ENCODE assay signal across 8 cellular contexts in genomic region chr6:109441069-109441816, GRCh38. TPM values are rescaled to one million over a fixed set of nuclear protein-coding genes. Genes with fewer than 3 reads are reported as not detected.
DNase-seq lines count a peak whose midpoint lies in the region; ATAC-seq and TF ChIP-seq lines count a peak whose summit lies in the region.

No MANE protein-coding gene starts in this region.

- ATAC-seq in HG02884 (IDR thresholded peaks at IDR 0.05; ENCODE audit: unreplicated experiment) = peak; percentile 19
- peak; percentile 48 to 52 for ATAC-seq in natural killer cell treated with Interleukin-12 subunit alpha and Interleukin-12 subunit beta and Interleukin-15 and Interleukin-18, amount 100 ng/mL, for 72 hours

- no peaks in the 10 kb centered on the region for H3K27me3 Mint-ChIP-seq in natural killer cell treated with Interleukin-12 subunit alpha and Interleukin-12 subunit beta and Interleukin-15 and Interleukin-18, amount 100 ng/mL, for 72 hours

- H3K36me3 Mint-ChIP-seq in natural killer cell treated with Interleukin-12 subunit alpha and Interleukin-12 subunit beta and Interleukin-15 and Interleukin-18, amount 100 ng/mL, for 72 hours = no peaks in the 10 kb centered on the region

- peaks cover 18 to 33% (median 28%) of the 10 kb centered on the region in 4 donors for H3K4me1 ChIP-seq in esophagus muscularis mucosa

- H3K27me3 ChIP-seq in esophagus muscularis mucosa = no peaks in the 10 kb centered on the region

- H3K4me3 ChIP-seq in GM12875 (ENCODE audit: low read depth, low read length) (peak overlapping the region; percentile 96), esophagus muscularis mucosa (peak overlapping the region; percentile 76 to 94 (median 86))

- TF ChIP-seq CTCF in GM12875 (IDR thresholded peaks at IDR 0.05; ENCODE audit: borderline replicate concordance, insufficient read depth, low read depth, low read length) (no peak), esophagus muscularis mucosa (IDR thresholded peaks at IDR 0.05) (peak in 2 of 3 experiments; percentile 5 to 37)

- peaks cover 14 to 19% of the 10 kb centered on the region in 2 donors for H3K4me1 Mint-ChIP-seq in natural killer cell treated with Interleukin-12 subunit alpha and Interleukin-12 subunit beta and Interleukin-15 and Interleukin-18, amount 100 ng/mL, for 72 hours (ENCODE audit: low read depth in 2 of 2)

- peaks cover 3 to 36% (median 33%) of the 10 kb centered on the region in 4 donors for H3K36me3 ChIP-seq in esophagus muscularis mucosa

- DNase-seq in A172 (ENCODE audit: low spot score) = peak; percentile 25
- DNase-seq in NCI-H2171 (lab: John Stamatoyannopoulos, UW) = peak; percentile 37
- DNase-seq in activated T-cell treated with anti-CD3 and anti-CD28 coated beads, Interleukin-2, amount 50 U/mL, for 1 hour = peak; percentile 61
- DNase-seq in esophagus muscularis mucosa (ENCODE audit: extremely low spot score) = no peak
- peak; percentile 67 for DNase-seq in natural killer cell treated with Interleukin-12 subunit alpha and Interleukin-12 subunit beta and Interleukin-15 and Interleukin-18, amount 100 ng/mL, for 72 hours (ENCODE audit: low spot score)
- no peak for DNase-seq in NCI-H2081 treated with DMSO at 0.1 percent for 48 hours (lab: John Stamatoyannopoulos, UW)

- 15% methylated on average over 2 of the region's 31 CpGs for WGBS in esophagus muscularis mucosa

- intact Hi-C loops in esophagus muscularis mucosa (cut with DNase I) = loop anchor here (2.0 to 5.0 kb wide), 2 partner anchors 41 to 58 kb away; partner anchors contain the start of genes CD164 and ZBTB24

- H3K4me3 Mint-ChIP-seq in natural killer cell treated with Interleukin-12 subunit alpha and Interleukin-12 subunit beta and Interleukin-15 and Interleukin-18, amount 100 ng/mL, for 72 hours = peak overlapping the region; percentile 90

- H3K9me3 Mint-ChIP-seq in natural killer cell treated with Interleukin-12 subunit alpha and Interleukin-12 subunit beta and Interleukin-15 and Interleukin-18, amount 100 ng/mL, for 72 hours = no peaks in the 10 kb centered on the region

- no peaks in the 10 kb centered on the region for H3K9me3 ChIP-seq in esophagus muscularis mucosa

- no peak for TF ChIP-seq POLR2A in esophagus muscularis mucosa (IDR thresholded peaks at IDR 0.05; ENCODE audit: low read depth)

- peak overlapping the region; percentile 82 to 89 (median 86) for H3K27ac ChIP-seq in esophagus muscularis mucosa (replicated peaks in 1 of 4)

- H3K27ac Mint-ChIP-seq in natural killer cell treated with Interleukin-12 subunit alpha and Interleukin-12 subunit beta and Interleukin-15 and Interleukin-18, amount 100 ng/mL, for 72 hours = peak overlapping the region; percentile 70 to 77

- TF ChIP-seq EP300 in esophagus muscularis mucosa (IDR thresholded peaks at IDR 0.05) = no peak

RNA-seq across cellular contexts. Expression of gene SMPD2, which starts 0.7 kb away (rescaled TPM):
- 9.1 and 13.1 TPM in 2 replicates for total RNA-seq in A172 (2014; rRNA removed; shearing (Covaris generic))
- total RNA-seq in esophagus muscularis mucosa = 1 to 10 TPM; 4.6 to 7.6 (median 6.4) TPM
- total RNA-seq in natural killer cell treated with Interleukin-12 subunit alpha and Interleukin-12 subunit beta and Interleukin-15 and Interleukin-18, amount 100 ng/mL, for 72 hours = 10 to 100 TPM; 10.3 to 11.4 TPM

RNA-seq across cellular contexts. Expression of gene PPIL6, which starts 0.8 kb away (rescaled TPM):
- 1.7 and 2.4 TPM in 2 replicates for total RNA-seq in A172 (2014; rRNA removed; shearing (Covaris generic))
- total RNA-seq in esophagus muscularis mucosa = 1 to 10 TPM; 2.2 to 9.2 (median 5.5) TPM
- total RNA-seq in natural killer cell treated with Interleukin-12 subunit alpha and Interleukin-12 subunit beta and Interleukin-15 and Interleukin-18, amount 100 ng/mL, for 72 hours = not detected

RNA-seq across cellular contexts. Expression of gene MICAL1, which starts 14.3 kb away (rescaled TPM):
- 34.2 and 37.3 TPM in 2 replicates for total RNA-seq in A172 (2014; rRNA removed; shearing (Covaris generic))
- 10 to 100 TPM; 20.0 to 27.1 (median 23.5) TPM for total RNA-seq in esophagus muscularis mucosa
- total RNA-seq in natural killer cell treated with Interleukin-12 subunit alpha and Interleukin-12 subunit beta and Interleukin-15 and Interleukin-18, amount 100 ng/mL, for 72 hours = 10 to 100 TPM; 18.9 to 29.0 TPM

RNA-seq across cellular contexts. Expression of gene ZBTB24, which starts 41.8 kb away (rescaled TPM):
- total RNA-seq in A172 (2014; rRNA removed; shearing (Covaris generic)) = 7.9 and 9.8 TPM in 2 replicates
- 1 to 10 TPM; 5.3 to 6.4 (median 5.9) TPM for total RNA-seq in esophagus muscularis mucosa
- total RNA-seq in natural killer cell treated with Interleukin-12 subunit alpha and Interleukin-12 subunit beta and Interleukin-15 and Interleukin-18, amount 100 ng/mL, for 72 hours = 1 to 10 TPM; 9.8 to 9.9 TPM

RNA-seq across cellular contexts. Expression of gene CD164, which starts 59.0 kb away (rescaled TPM):
- total RNA-seq in A172 (2014; rRNA removed; shearing (Covaris generic)) = 140 and 193 TPM in 2 replicates
- total RNA-seq in esophagus muscularis mucosa = 100 to 1,000 TPM in 3 of 4 donors, 10 to 100 TPM in 1; 94.4 to 139 (median 120) TPM
- total RNA-seq in natural killer cell treated with Interleukin-12 subunit alpha and Interleukin-12 subunit beta and Interleukin-15 and Interleukin-18, amount 100 ng/mL, for 72 hours = 100 to 1,000 TPM; 165 to 300 TPM

Comparison
In these comparisons a context has a peak if more than half of its experiments do, and no peak if none do; other contexts are left out.
1. DNase-seq: peak in A172 (single experiment), NCI-H2171 (single experiment), activated T-cell treated with anti-CD3 and anti-CD28 coated beads, Interleukin-2, amount 50 U/mL, for 1 hour (single experiment) and natural killer cell treated with Interleukin-12 subunit alpha and Interleukin-12 subunit beta and Interleukin-15 and Interleukin-18, amount 100 ng/mL, for 72 hours (single experiment); none in esophagus muscularis mucosa (single experiment) and NCI-H2081 treated with DMSO at 0.1 percent for 48 hours (single experiment).